In genomic region chrX:125628435-125628834, GRCh38 we compare ENCODE assay signal across 19 cellular contexts.
A peak's percentile ranks its signal among the peaks of the same experiment; 100 is the strongest.
DNase-seq lines count a peak whose midpoint lies in the region; ATAC-seq and TF ChIP-seq lines count a peak whose summit lies in the region.
"Had no signal": no experiment of that assay in that cellular context is flagged by ENCODE, and none has a peak within 500 bp of the region (broad histone marks: within the 10 kb centered on the region; RNA-seq: fewer than 3 reads in every experiment).

No MANE protein-coding gene starts in this region.

- ATAC-seq in stimulated activated naive CD8-positive, alpha-beta T cell treated with anti-CD3 and anti-CD28 coated beads, Interleukin-15, amount 100 ng/mL, for 72 hours = no peak
- ATAC-seq in GM19467 (IDR thresholded peaks at IDR 0.05; ENCODE audit: unreplicated experiment) = no peak
- ATAC-seq: HCT116 had no signal

- no peaks in the 10 kb centered on the region for H3K9me2 ChIP-seq in Karpas-422 (replicated peaks; ENCODE audit: insufficient read depth, low read length)

- no peak overlapping the region for H3K4me3 Mint-ChIP-seq in endodermal cell
- no peak overlapping the region for H3K4me3 Mint-ChIP-seq in activated naive CD4-positive, alpha-beta T cell treated with anti-CD3 and anti-CD28 coated beads, Interleukin-2, amount 10 ng/mL, durations not matched to agents 7 days and 5 days
- H3K4me3 Mint-ChIP-seq in stimulated activated naive CD8-positive, alpha-beta T cell treated with anti-CD3 and anti-CD28 coated beads, Interleukin-15, amount 100 ng/mL, for 72 hours = no peak overlapping the region
- H3K4me3 Mint-ChIP-seq: CD14-positive monocyte; CD4-positive, alpha-beta memory T cell; HFFc6 had no signal

- no peak overlapping the region for H3K27ac Mint-ChIP-seq in endodermal cell
- H3K27ac Mint-ChIP-seq in activated naive CD4-positive, alpha-beta T cell treated with anti-CD3 and anti-CD28 coated beads, Interleukin-2, amount 10 ng/mL, durations not matched to agents 7 days and 5 days = no peak overlapping the region
- H3K27ac Mint-ChIP-seq in stimulated activated naive CD8-positive, alpha-beta T cell treated with anti-CD3 and anti-CD28 coated beads, Interleukin-15, amount 100 ng/mL, for 72 hours = no peak overlapping the region
- H3K27ac Mint-ChIP-seq: CD14-positive monocyte; CD4-positive, alpha-beta memory T cell; HFFc6 had no signal

- DNase-seq in ELF-1 (ENCODE audit: low read depth, low spot score) (peak; percentile 25), Karpas-422 (peak; percentile 75), endodermal cell (peak; percentile 57), iPS-NIHi7 (ENCODE audit: extremely low spot score) (peak; percentile 37)
- DNase-seq in activated naive CD4-positive, alpha-beta T cell treated with anti-CD3 and anti-CD28 coated beads, Interleukin-2, amount 10 ng/mL, durations not matched to agents 7 days and 5 days = no peak
- no peak for DNase-seq in stimulated activated naive CD8-positive, alpha-beta T cell treated with anti-CD3 and anti-CD28 coated beads, Interleukin-15, amount 100 ng/mL, for 72 hours
- DNase-seq: 8988T; CD4-positive, alpha-beta memory T cell; COR-L47; DMS 273 treated with DMSO at 0.1 percent for 48 hours; DMS53; DND-41; GDM1; HFFc6 had no signal

- peak overlapping the region; percentile 44 for H3K9ac ChIP-seq in Karpas-422 (ENCODE audit: low read length)
- H3K9ac ChIP-seq in endodermal cell (ENCODE audit: extremely low read depth, low read length, poor library complexity, severe bottlenecking) = no peak overlapping the region
- H3K9ac ChIP-seq: BLaER1 had no signal

- peaks cover 21% of the 10 kb centered on the region for H3K27me3 Mint-ChIP-seq in endodermal cell (ENCODE audit: insufficient read depth)
- H3K27me3 Mint-ChIP-seq in activated naive CD4-positive, alpha-beta T cell treated with anti-CD3 and anti-CD28 coated beads, Interleukin-2, amount 10 ng/mL, durations not matched to agents 7 days and 5 days = no peaks in the 10 kb centered on the region
- H3K27me3 Mint-ChIP-seq in stimulated activated naive CD8-positive, alpha-beta T cell treated with anti-CD3 and anti-CD28 coated beads, Interleukin-15, amount 100 ng/mL, for 72 hours = no peaks in the 10 kb centered on the region
- H3K27me3 Mint-ChIP-seq: CD4-positive, alpha-beta memory T cell had no signal

- no peaks in the 10 kb centered on the region for H3K79me2 ChIP-seq in Karpas-422 (ENCODE audit: low read length)

- H2AFZ ChIP-seq in Karpas-422 (ENCODE audit: low read length) = 0 out of 2 replicates have a peak overlapping the region, but pooled peaks have one; percentile 26

- WGBS in endodermal cell (ENCODE audit: insufficient coverage in 1 of 2, insufficient read length in 1 of 2), 2 experiments = 41% methylated on average over 1 of the region's 1 CpG; no CpG with 5 or more reads in 1 of the 2 experiments

- H3K27ac ChIP-seq in Karpas-422 (ENCODE audit: low read length) = peak overlapping the region; percentile 91
- no peak overlapping the region for H3K27ac ChIP-seq in endodermal cell (ENCODE audit: low read depth, low read length)
- H3K27ac ChIP-seq: BLaER1, HL-60 had no signal

- no peak for TF ChIP-seq CTCF in endodermal cell (conservative IDR thresholded peaks at IDR 0.05)

- no peaks in the 10 kb centered on the region for H3K9me3 ChIP-seq in Karpas-422 (ENCODE audit: low read length)
- H3K9me3 ChIP-seq in endodermal cell (ENCODE audit: control insufficient read depth, low read length) = no peaks in the 10 kb centered on the region
- H3K9me3 ChIP-seq: BLaER1 had no signal

- H3K27me3 ChIP-seq in Karpas-422 (ENCODE audit: low read length) (no peaks in the 10 kb centered on the region), endodermal cell (ENCODE audit: control insufficient read depth, insufficient read depth, low read length, poor library complexity, severe bottlenecking) (no peaks in the 10 kb centered on the region)

- H3K4me3 ChIP-seq in Karpas-422 (ENCODE audit: low read length) (peak overlapping the region; percentile 12; the same call in 1 of the 2 replicates), endodermal cell (ENCODE audit: low read length) (no peak overlapping the region)
- H3K4me3 ChIP-seq: BLaER1 had no signal

- peaks cover 14% of the 10 kb centered on the region for H3K4me1 Mint-ChIP-seq in endodermal cell
- H3K4me1 Mint-ChIP-seq in activated naive CD4-positive, alpha-beta T cell treated with anti-CD3 and anti-CD28 coated beads, Interleukin-2, amount 10 ng/mL, durations not matched to agents 7 days and 5 days = no peaks in the 10 kb centered on the region
- H3K4me1 Mint-ChIP-seq in stimulated activated naive CD8-positive, alpha-beta T cell treated with anti-CD3 and anti-CD28 coated beads, Interleukin-15, amount 100 ng/mL, for 72 hours = no peaks in the 10 kb centered on the region
- H3K4me1 Mint-ChIP-seq: CD14-positive monocyte; CD4-positive, alpha-beta memory T cell had no signal

- no peaks in the 10 kb centered on the region for H3K36me3 ChIP-seq in Karpas-422 (ENCODE audit: insufficient read depth, low read length)
- no peaks in the 10 kb centered on the region for H3K36me3 ChIP-seq in endodermal cell (ENCODE audit: control insufficient read depth, insufficient read depth, low read length)
- H3K36me3 ChIP-seq: BLaER1 had no signal

- no peaks in the 10 kb centered on the region for H3K9me3 Mint-ChIP-seq in endodermal cell
- no peaks in the 10 kb centered on the region for H3K9me3 Mint-ChIP-seq in activated naive CD4-positive, alpha-beta T cell treated with anti-CD3 and anti-CD28 coated beads, Interleukin-2, amount 10 ng/mL, durations not matched to agents 7 days and 5 days
- no peaks in the 10 kb centered on the region for H3K9me3 Mint-ChIP-seq in stimulated activated naive CD8-positive, alpha-beta T cell treated with anti-CD3 and anti-CD28 coated beads, Interleukin-15, amount 100 ng/mL, for 72 hours

- H3K4me1 ChIP-seq in Karpas-422 (ENCODE audit: low read length) = peaks cover 32% of the 10 kb centered on the region
- no peaks in the 10 kb centered on the region for H3K4me1 ChIP-seq in endodermal cell (ENCODE audit: control insufficient read depth, insufficient read depth, low read length)
- H3K4me1 ChIP-seq: BLaER1 had no signal

- CTCF ChIA-PET in activated naive CD4-positive, alpha-beta T cell treated with anti-CD3 and anti-CD28 coated beads, Interleukin-2, amount 10 ng/mL, durations not matched to agents 7 days and 5 days (lab: Charles Lee) = no interaction called here

- peak overlapping the region; percentile 52 for H3K4me2 ChIP-seq in Karpas-422 (ENCODE audit: low read depth, low read length, poor library complexity, severe bottlenecking)
- H3K4me2 ChIP-seq: BLaER1 had no signal

- no peaks in the 10 kb centered on the region for H4K20me1 ChIP-seq in Karpas-422 (ENCODE audit: insufficient read depth, low read depth, low read length)
- H4K20me1 ChIP-seq: BLaER1 had no signal

- no peaks in the 10 kb centered on the region for H3K36me3 Mint-ChIP-seq in endodermal cell (ENCODE audit: low read depth)
- H3K36me3 Mint-ChIP-seq in activated naive CD4-positive, alpha-beta T cell treated with anti-CD3 and anti-CD28 coated beads, Interleukin-2, amount 10 ng/mL, durations not matched to agents 7 days and 5 days = no peaks in the 10 kb centered on the region
- H3K36me3 Mint-ChIP-seq: CD14-positive monocyte; CD4-positive, alpha-beta memory T cell had no signal

Comparison
In these comparisons a context has a peak if more than half of its experiments do, and no peak if none do; other contexts are left out.
1. DNase-seq: peak in ELF-1 (single experiment), Karpas-422 (single experiment), endodermal cell (single experiment) and iPS-NIHi7 (single experiment); none in activated naive CD4-positive, alpha-beta T cell treated with anti-CD3 and anti-CD28 coated beads, Interleukin-2, amount 10 ng/mL, durations not matched to agents 7 days and 5 days (single experiment) and stimulated activated naive CD8-positive, alpha-beta T cell treated with anti-CD3 and anti-CD28 coated beads, Interleukin-15, amount 100 ng/mL, for 72 hours (0 of 2).